ENCODE assay signal across 24 cellular contexts in genomic region chr6:40725390-40725789, GRCh38.
"Had no signal": no experiment of that assay in that cellular context is flagged by ENCODE, and none has a peak within 500 bp of the region (broad histone marks: within the 10 kb centered on the region; RNA-seq: fewer than 3 reads in every experiment).

No MANE protein-coding gene starts in this region.

- FAIRE-seq: colon, frontal cortex, kidney had no signal

- H2AFZ ChIP-seq: hepatocyte had no signal

- H3K27ac ChIP-seq: coronary artery, dorsolateral prefrontal cortex, esophagus muscularis mucosa, foreskin keratinocyte, gastroesophageal sphincter, heart left ventricle, hepatocyte, left ventricle myocardium inferior, lower lobe of right lung had no signal

- H3K4me1 ChIP-seq: foreskin keratinocyte had no signal

- H3K9me3 ChIP-seq: esophagus muscularis mucosa, gastroesophageal sphincter, heart left ventricle, left ventricle myocardium inferior, lower lobe of right lung, mucosa of descending colon had no signal

- H3K4me3 ChIP-seq: coronary artery, dorsolateral prefrontal cortex, esophagus muscularis mucosa, gastroesophageal sphincter, heart left ventricle, hepatocyte, left ventricle myocardium inferior, lower lobe of right lung, mucosa of descending colon had no signal

- H3K79me2 ChIP-seq: hepatocyte had no signal

- DNase-seq: dermis blood vessel endothelial cell; dorsolateral prefrontal cortex; effector CD4-positive, alpha-beta T cell; effector memory CD4-positive, alpha-beta T cell; foreskin keratinocyte; heart left ventricle; hypothalamus; immature natural killer cell; islet precursor cell; kidney; kidney glomerular epithelial cell; left colon; left ventricle myocardium inferior; lower lobe of right lung; mesendoderm; mucosa of descending colon; naive B cell; naive thymus-derived CD8-positive, alpha-beta T cell had no signal

- H3K36me3 ChIP-seq: esophagus muscularis mucosa, gastroesophageal sphincter, heart left ventricle, left ventricle myocardium inferior, lower lobe of right lung had no signal

- H3K4me2 ChIP-seq: hepatocyte had no signal

- H3K27me3 ChIP-seq: dorsolateral prefrontal cortex, esophagus muscularis mucosa, foreskin keratinocyte, gastroesophageal sphincter, heart left ventricle, hepatocyte had no signal
